24 cellular contexts compared by ENCODE assay signal in genomic region chr11:73622920-73623593, GRCh38. TPM values are rescaled to one million over a fixed set of nuclear protein-coding genes. Genes with fewer than 3 reads are reported as not detected.
DNase-seq lines count a peak whose midpoint lies in the region; ATAC-seq, FAIRE-seq and TF ChIP-seq lines count a peak whose summit lies in the region.
"Had no signal": no experiment of that assay in that cellular context is flagged by ENCODE, and none has a peak within 500 bp of the region (broad histone marks: within the 10 kb centered on the region; RNA-seq: fewer than 3 reads in every experiment).

No MANE protein-coding gene starts in this region.

- POLR2A ChIA-PET in K562 (lab: Yijun Ruan, JAX), result no interaction called here

- H3K9ac ChIP-seq in GM23248, result no peak overlapping the region
- H3K9ac ChIP-seq in K562 (ENCODE audit: insufficient read depth in 1 of 2, low read depth in 2 of 2, low read length in 2 of 2), result no peak overlapping the region

- ATAC-seq in K562 (no peak), psoas muscle (peak in 3 of 4 donors; percentile 59 to 60 (median 59))
- ATAC-seq: activated T-cell treated with anti-CD3 and anti-CD28 coated beads, Interleukin-2, amount 50 U/mL, for 72 hours; T-cell had no signal

- H3K27me3 ChIP-seq in GM23248 (replicated peaks; ENCODE audit: insufficient read depth) (peaks cover 12% of the 10 kb centered on the region; the same call in 1 of the 2 replicates), K562 (ENCODE audit: control insufficient read depth in 2 of 2, insufficient read depth in 2 of 2, low read length in 2 of 2) (peaks cover 2 to 5% of the 10 kb centered on the region in 2 experiments; a peak in 2 of 5 replicates), psoas muscle (ENCODE audit: insufficient read depth in 3 of 3, low read length in 2 of 3) (no peaks in the 10 kb centered on the region), esophagus squamous epithelium (peaks cover 0 to 41% (median 0%) of the 10 kb centered on the region in 4 donors)
- H3K27me3 ChIP-seq: heart left ventricle, SJCRH30, testis, vagina had no signal

- H3K27ac ChIP-seq in GM23248, result no peak overlapping the region
- no peak overlapping the region for H3K27ac ChIP-seq in K562 (ENCODE audit: extremely low read depth, low read depth, low read length)
- peak overlapping the region; percentile 31 for H3K27ac ChIP-seq in psoas muscle
- no peak overlapping the region for H3K27ac ChIP-seq in esophagus squamous epithelium
- H3K27ac ChIP-seq: sigmoid colon, SJCRH30, testis, vagina had no signal

- no peaks in the 10 kb centered on the region for H3F3A ChIP-seq in GM23248 (ENCODE audit: insufficient read depth)

- in situ Hi-C loops in GM23248 (cut with MboI), result no loop called here
- in situ Hi-C loops in K562 (cut with MboI), result no loop called here

- H3K36me3 ChIP-seq in GM23248 (ENCODE audit: low read depth) (no peaks in the 10 kb centered on the region), K562 (ENCODE audit: control insufficient read depth, insufficient read depth, low read length) (no peaks in the 10 kb centered on the region), psoas muscle (ENCODE audit: insufficient read depth in 1 of 2, low read depth in 1 of 2) (no peaks in the 10 kb centered on the region), esophagus squamous epithelium (no peaks in the 10 kb centered on the region)
- H3K36me3 ChIP-seq: heart left ventricle, sigmoid colon, SJCRH30, vagina had no signal

- intact Hi-C loops in K562 (cut with micrococcal nuclease), result no loop called here
- intact Hi-C loops in psoas muscle (cut with DNase I), result no loop called here
- intact Hi-C loops in esophagus squamous epithelium (cut with DNase I), result no loop called here

- CTCF ChIA-PET in K562 (lab: Yijun Ruan, JAX; ENCODE audit: low intra/inter-chr PET ratio), result interaction anchor here (0.7 kb wide), 1 partner anchor 136 kb away, joined by 4 read pairs; no protein-coding TSS in a partner anchor

- H3K9me1 ChIP-seq in K562 (ENCODE audit: control insufficient read depth, insufficient read depth, low read length), result no peaks in the 10 kb centered on the region

- no peak for FAIRE-seq in K562 (lab: Jason Lieb, UNC)

- TF ChIP-seq CTCF in K562 (IDR thresholded peaks at IDR 0.05 in 2 of 3, conservative IDR thresholded peaks at IDR 0.05 in 1 of 3; ENCODE audit: insufficient read depth in 2 of 3, low read depth in 1 of 3, low read length in 3 of 3) (no peak), psoas muscle (IDR thresholded peaks at IDR 0.05) (no peak), esophagus squamous epithelium (IDR thresholded peaks at IDR 0.05) (no peak)

- no peaks in the 10 kb centered on the region for H4K20me1 ChIP-seq in GM23248 (ENCODE audit: insufficient read depth)
- no peaks in the 10 kb centered on the region for H4K20me1 ChIP-seq in K562 (replicated peaks; ENCODE audit: control insufficient read depth, insufficient read depth, low read length)

- TF ChIP-seq EP300 in K562 (IDR thresholded peaks at IDR 0.05; ENCODE audit: low read length), result no peak

- DNase-seq in AG08395 (ENCODE audit: low spot score) (peak; percentile 14), GM23248 (peak; percentile 12), K562 (ENCODE audit: extremely low read depth in 1 of 4, low spot score in 3 of 4) (no peak), psoas muscle (no peak), esophagus squamous epithelium (lab: John Stamatoyannopoulos, UW) (no peak), glomerular visceral epithelial cell (ENCODE audit: extremely low spot score) (no peak), HPDE6-E6E7 (ENCODE audit: extremely low spot score) (no peak), NK-92 (lab: John Stamatoyannopoulos, UW; ENCODE audit: unreplicated experiment) (no peak)
- DNase-seq: activated CD4-positive, alpha-beta T cell treated with anti-CD3 and anti-CD28 coated beads, Interleukin-2, amount 50 U/mL, for 4 hours; activated naive CD4-positive, alpha-beta T cell; activated T-cell treated with anti-CD3 and anti-CD28 coated beads, Interleukin-2, amount 50 U/mL, for 72 hours; DMS79; heart left ventricle; mesenchymal stem cell; NCI-H1048; NCI-H1694 treated with DMSO at 0.1 percent for 48 hours; NCI-H524 treated with DMSO at 0.1 percent for 48 hours; sigmoid colon; stimulated activated naive CD4-positive, alpha-beta T cell; T-cell; testis had no signal

- BruUV-seq in K562 (replicated peaks; lab: Mats Ljungman, UMichigan), result no TSS peak

- H3K4me3 ChIP-seq in GM23248, result no peak overlapping the region
- H3K4me3 ChIP-seq in K562, result no peak overlapping the region
- H3K4me3 ChIP-seq in psoas muscle, result no peak overlapping the region
- no peak overlapping the region for H3K4me3 ChIP-seq in esophagus squamous epithelium
- H3K4me3 ChIP-seq: heart left ventricle, sigmoid colon, SJCRH30, testis, vagina had no signal

- no peak overlapping the region for H2AFZ ChIP-seq in GM23248
- no peak overlapping the region for H2AFZ ChIP-seq in K562 (ENCODE audit: low read depth, low read length)

- 56 to 58% methylated on average over 4 of the region's 4 CpGs for WGBS in GM23248 (ENCODE audit: low coverage in 1 of 2, low lambda C conversion rate in 2 of 2, missing lambda C conversion rate in 2 of 2), 2 experiments
- 3% methylated on average over 4 of the region's 4 CpGs for WGBS in K562 (ENCODE audit: insufficient coverage, low coverage, missing lambda C conversion rate)
- 41 to 52% (median 41%) methylated on average over 4 of the region's 4 CpGs for WGBS in psoas muscle, 3 donors
- WGBS in esophagus squamous epithelium, 2 donors, result 48 to 50% methylated on average over 4 of the region's 4 CpGs

- H3K79me2 ChIP-seq in GM23248 (ENCODE audit: insufficient read depth) (no peaks in the 10 kb centered on the region), K562 (ENCODE audit: control insufficient read depth, insufficient read depth, low read length) (no peaks in the 10 kb centered on the region)

- H3K4me2 ChIP-seq in GM23248 (ENCODE audit: unreplicated experiment) (no peak overlapping the region), K562 (ENCODE audit: insufficient read depth, low read length) (no peak overlapping the region)

- no peak for TF ChIP-seq RAD21 in K562 (CRISPR knock-in tag; conservative IDR thresholded peaks at IDR 0.05 in 1 of 2, IDR thresholded peaks at IDR 0.05 in 1 of 2)

- TF ChIP-seq POLR2A in K562 (conservative IDR thresholded peaks at IDR 0.05) (no peak), esophagus squamous epithelium (IDR thresholded peaks at IDR 0.05) (no peak)

- H3K4me1 ChIP-seq in GM23248 (ENCODE audit: insufficient read depth) (no peaks in the 10 kb centered on the region), K562 (replicated peaks in 1 of 2; ENCODE audit: control insufficient read depth in 2 of 2, insufficient read depth in 2 of 2, low read length in 2 of 2) (peaks cover 0 to 5% of the 10 kb centered on the region in 2 experiments; a peak in 2 of 5 replicates), psoas muscle (peaks cover 9% of the 10 kb centered on the region), esophagus squamous epithelium (peaks cover 0 to 8% (median 0%) of the 10 kb centered on the region in 3 donors)
- H3K4me1 ChIP-seq: vagina had no signal

- no peaks in the 10 kb centered on the region for H3K9me2 ChIP-seq in GM23248 (ENCODE audit: insufficient read depth)

- H3K9me3 ChIP-seq in GM23248 (ENCODE audit: low read depth), result no peaks in the 10 kb centered on the region
- H3K9me3 ChIP-seq in K562 (replicated peaks; ENCODE audit: control insufficient read depth, insufficient read depth, low read depth, low read length), result no peaks in the 10 kb centered on the region
- no peaks in the 10 kb centered on the region for H3K9me3 ChIP-seq in psoas muscle
- no peaks in the 10 kb centered on the region for H3K9me3 ChIP-seq in esophagus squamous epithelium
- H3K9me3 ChIP-seq: heart left ventricle, sigmoid colon, SJCRH30, testis, vagina had no signal

RNA-seq across cellular contexts. Expression of gene PLEKHB1, which starts 23.3 kb away (rescaled TPM):
- not detected in 2 replicates for total RNA-seq in GM23248 (2014; rRNA removed; shearing (Covaris generic))
- polyA plus RNA-seq in GM23248 (2016; fragmentation: Nextera tagmentation; extraction: Ambion mirVana) (not detected in 2 replicates), K562 (2011; rRNA removed) (0.08 and 0.52 TPM in 2 replicates), K562 (2014; fragmentation: Illumina TruSeq; extraction: Trizol) (0.10 and 0.12 TPM in 2 replicates), K562 (2014; fragmentation: Nextera tagmentation; extraction: Ambion mirVana) (under 1 TPM; 0.13 to 0.17 TPM), K562 (2014; rRNA removed) (0.49 TPM in 1 of 2 replicates, not detected in the other), psoas muscle (10 to 100 TPM in 1 of 3 donors, 1 to 10 TPM in 1, under 1 TPM in 1; 0.33 to 10.4 (median 5.2) TPM)
- 0.60 TPM in 1 of 2 replicates, not detected in the other for total RNA-seq in K562 (2011; cell fraction: chromatin; rRNA removed; ENCODE audit: low replicate concordance)
- 1.2 TPM in 1 of 2 replicates, not detected in the other for total RNA-seq in K562 (2011; cell fraction: nucleolus; rRNA removed)
- total RNA-seq in K562 (2011; cell fraction: nucleoplasm; rRNA removed), result not detected in 2 replicates
- total RNA-seq in K562 (2014; rRNA removed) (0.61 TPM in 1 of 2 replicates, not detected in the other), K562 (2014; rRNA removed; fragmentation: Illumina TruSeq; extraction: Trizol) (0.10 and 0.25 TPM in 2 replicates), K562 (2015; rRNA removed; fragmentation: Illumina TruSeq; extraction: Trizol) (0.07 TPM in 1 of 2 replicates, not detected in the other), K562 (2021) (0.27 and 0.62 TPM in 2 replicates), psoas muscle (10 to 100 TPM in 2 of 4 donors, 1 to 10 TPM in 2; 8.1 to 13.7 (median 9.9) TPM), esophagus squamous epithelium (1 to 10 TPM in 2 of 4 donors, under 1 TPM in 2; 0.22 to 5.6 (median 2.2) TPM)
- 0.13 and 0.55 TPM in 2 replicates for polyA plus RNA-seq in K562 (2011; cell fraction: cytosol; rRNA removed)
- polyA plus RNA-seq in K562 (2011; cell fraction: nucleus; rRNA removed), result 0.44 and 0.97 TPM in 2 replicates
- polyA plus RNA-seq in K562 (2012), result 0.25 and 0.39 TPM in 2 replicates
- 0.14 TPM in 1 of 2 replicates, not detected in the other for polyA minus RNA-seq in K562 (2011; rRNA and poly(A)+ RNA removed)
- not detected in 2 replicates for polyA minus RNA-seq in K562 (2011; cell fraction: cytosol; rRNA and poly(A)+ RNA removed)
- not detected in 2 replicates for polyA minus RNA-seq in K562 (2011; cell fraction: nucleus; rRNA and poly(A)+ RNA removed)
- total RNA-seq: A673 had no signal

RNA-seq across cellular contexts. Expression of gene FAM168A, which starts 25.1 kb away (rescaled TPM):
- 26.4 and 26.7 TPM in 2 replicates for total RNA-seq in GM23248 (2014; rRNA removed; shearing (Covaris generic))
- 8.2 and 9.1 TPM in 2 replicates for polyA plus RNA-seq in GM23248 (2016; fragmentation: Nextera tagmentation; extraction: Ambion mirVana)
- total RNA-seq in K562 (2011; cell fraction: chromatin; rRNA removed; ENCODE audit: low replicate concordance), result 6.6 and 8.0 TPM in 2 replicates
- total RNA-seq in K562 (2011; cell fraction: nucleolus; rRNA removed), result 3.7 and 4.7 TPM in 2 replicates
- 8.6 and 13.1 TPM in 2 replicates for total RNA-seq in K562 (2011; cell fraction: nucleoplasm; rRNA removed)
- total RNA-seq in K562 (2014; rRNA removed), result 2.5 and 2.7 TPM in 2 replicates
- total RNA-seq in K562 (2014; rRNA removed; fragmentation: Illumina TruSeq; extraction: Trizol), result 2.6 and 2.9 TPM in 2 replicates
- total RNA-seq in K562 (2015; rRNA removed; fragmentation: Illumina TruSeq; extraction: Trizol), result 3.5 and 4.4 TPM in 2 replicates
- total RNA-seq in K562 (2021), result 7.1 and 7.2 TPM in 2 replicates
- 3.0 and 4.8 TPM in 2 replicates for polyA plus RNA-seq in K562 (2011; rRNA removed)
- polyA plus RNA-seq in K562 (2011; cell fraction: cytosol; rRNA removed), result 4.2 and 4.7 TPM in 2 replicates
- 10.6 and 13.9 TPM in 2 replicates for polyA plus RNA-seq in K562 (2011; cell fraction: nucleus; rRNA removed)
- polyA plus RNA-seq in K562 (2012), result 5.3 and 8.3 TPM in 2 replicates
- polyA plus RNA-seq in K562 (2014; fragmentation: Illumina TruSeq; extraction: Trizol), result 4.8 TPM in 2 replicates
- polyA plus RNA-seq in K562 (2014; fragmentation: Nextera tagmentation; extraction: Ambion mirVana), result under 1 TPM; 0.44 to 0.69 TPM
- 2.5 and 3.5 TPM in 2 replicates for polyA plus RNA-seq in K562 (2014; rRNA removed)
- polyA minus RNA-seq in K562 (2011; rRNA and poly(A)+ RNA removed), result 3.7 and 4.9 TPM in 2 replicates
- polyA minus RNA-seq in K562 (2011; cell fraction: cytosol; rRNA and poly(A)+ RNA removed), result 3.2 and 3.5 TPM in 2 replicates
- polyA minus RNA-seq in K562 (2011; cell fraction: nucleus; rRNA and poly(A)+ RNA removed), result 3.6 and 4.6 TPM in 2 replicates
- total RNA-seq in psoas muscle, result 10 to 100 TPM; 13.8 to 28.6 (median 21.2) TPM
- polyA plus RNA-seq in psoas muscle, result 10 to 100 TPM in 1 of 3 donors, 1 to 10 TPM in 2; 5.3 to 18.9 (median 6.3) TPM
- 10 to 100 TPM in 2 of 4 donors, 1 to 10 TPM in 2; 7.0 to 15.5 (median 12.3) TPM for total RNA-seq in esophagus squamous epithelium

Comparison
In these comparisons a context has a peak if more than half of its experiments do, and no peak if none do; other contexts are left out.
1. DNase-seq: peak in AG08395 (single experiment) and GM23248 (single experiment); none in K562 (0 of 4), psoas muscle (0 of 2), esophagus squamous epithelium (single experiment), glomerular visceral epithelial cell (single experiment), HPDE6-E6E7 (single experiment) and NK-92 (single experiment).